ENCODE assay signal across 19 cellular contexts in genomic region chr1:212396638-212397037, GRCh38. TPM values are rescaled to one million over a fixed set of nuclear protein-coding genes. Genes with fewer than 3 reads are reported as not detected.
DNase-seq lines count a peak whose midpoint lies in the region; ATAC-seq, FAIRE-seq and TF ChIP-seq lines count a peak whose summit lies in the region.
"Had no signal": no experiment of that assay in that cellular context is flagged by ENCODE, and none has a peak within 500 bp of the region (broad histone marks: within the 10 kb centered on the region; RNA-seq: fewer than 3 reads in every experiment).

No MANE protein-coding gene starts in this region.

- ATAC-seq in GM12878 (no peak), GM21786 (IDR thresholded peaks at IDR 0.05; ENCODE audit: unreplicated experiment) (no peak)
- ATAC-seq: T-helper 17 cell had no signal

- in situ Hi-C loops in Caki2 (cut with HindIII; ENCODE audit: low pct_unique_long_range_greater_than_20kb, low sequenced_read_pairs), result no loop called here
- in situ Hi-C loops in GM23248 (cut with MboI), result no loop called here
- in situ Hi-C loops in GM12878 (cut with MboI), result no loop called here

- no peak for TF ChIP-seq CTCF in GM12878 (IDR thresholded peaks at IDR 0.05 in 2 of 3, conservative IDR thresholded peaks at IDR 0.05 in 1 of 3; ENCODE audit: control insufficient read depth in 2 of 3, extremely low read depth in 1 of 3, insufficient read depth in 1 of 3, low read depth in 3 of 3, low read length in 3 of 3)

- POLR2A ChIA-PET in GM12878 (lab: Charles Lee), result no interaction called here

- H3K9me3 ChIP-seq in GM23248 (ENCODE audit: low read depth), result no peaks in the 10 kb centered on the region
- peaks cover 9% of the 10 kb centered on the region for H3K9me3 ChIP-seq in GM12878 (replicated peaks; ENCODE audit: control insufficient read depth, insufficient read depth, low read length)
- no peaks in the 10 kb centered on the region for H3K9me3 ChIP-seq in small intestine (ENCODE audit: control insufficient read depth, low read depth)

- no peaks in the 10 kb centered on the region for H3K36me3 ChIP-seq in GM23248 (ENCODE audit: low read depth)
- H3K36me3 ChIP-seq in GM12878 (ENCODE audit: control insufficient read depth in 2 of 2, insufficient read depth in 2 of 2, low read length in 1 of 2), result peaks cover 0 to 2% of the 10 kb centered on the region in 2 experiments; a peak in 1 of 4 replicates
- H3K36me3 ChIP-seq in small intestine (ENCODE audit: control insufficient read depth in 2 of 2, insufficient read depth in 2 of 2, low read length in 2 of 2), result no peaks in the 10 kb centered on the region

- no peaks in the 10 kb centered on the region for H3K4me1 ChIP-seq in GM23248 (ENCODE audit: insufficient read depth)
- H3K4me1 ChIP-seq in GM12878 (ENCODE audit: control insufficient read depth, insufficient read depth, low read length), result no peaks in the 10 kb centered on the region
- H3K4me1 ChIP-seq in small intestine (ENCODE audit: control insufficient read depth in 2 of 2, insufficient read depth in 1 of 2, low read depth in 1 of 2, low read length in 1 of 2), result no peaks in the 10 kb centered on the region
- H3K4me1 ChIP-seq: Caco-2 had no signal

- TF ChIP-seq EP300 in GM12878 (IDR thresholded peaks at IDR 0.05; ENCODE audit: borderline replicate concordance in 1 of 2, control insufficient read depth in 1 of 2, low read depth in 2 of 2, low read length in 2 of 2), result no peak

- H4K20me1 ChIP-seq in GM23248 (ENCODE audit: insufficient read depth) (no peaks in the 10 kb centered on the region), GM12878 (ENCODE audit: control insufficient read depth, insufficient read depth) (no peaks in the 10 kb centered on the region)

- H3K79me2 ChIP-seq in GM23248 (ENCODE audit: insufficient read depth) (no peaks in the 10 kb centered on the region), GM12878 (ENCODE audit: control insufficient read depth, insufficient read depth, low read length) (no peaks in the 10 kb centered on the region)

- intact Hi-C loops in GM12878 (cut with micrococcal nuclease; ENCODE audit: unreplicated experiment), result no loop called here

- no peak overlapping the region for H2AFZ ChIP-seq in GM23248
- no peak overlapping the region for H2AFZ ChIP-seq in GM12878 (ENCODE audit: control insufficient read depth, low read depth, low read length)

- H3K4me3 ChIP-seq in GM23248 (no peak overlapping the region), GM12878 (no peak overlapping the region), small intestine (ENCODE audit: low read depth in 1 of 2, low read length in 2 of 2) (no peak overlapping the region)

- H3K9ac ChIP-seq in GM23248 (no peak overlapping the region), GM12878 (ENCODE audit: control insufficient read depth, insufficient read depth, low read length) (no peak overlapping the region)

- no peaks in the 10 kb centered on the region for H3K9me2 ChIP-seq in GM23248 (ENCODE audit: insufficient read depth)

- no peak for TF ChIP-seq RAD21 in GM12878 (IDR thresholded peaks at IDR 0.05; ENCODE audit: insufficient read depth, low read depth, low read length)

- SMC1A ChIA-PET in GM12878 (lab: Charles Lee; ENCODE audit: uncharacterized antibody, unreplicated experiment), result interaction anchor here (1.4 kb wide), 1 partner anchor 14 kb away, joined by 5 read pairs; no protein-coding TSS in a partner anchor

- TF ChIP-seq POLR2A in GM12878 (IDR thresholded peaks at IDR 0.05; ENCODE audit: low read depth, low read length), result no peak

- no TSS peak for BruUV-seq in GM12878 (replicated peaks; lab: Mats Ljungman, UMichigan)

- RAD21 ChIA-PET in GM12878 (lab: Charles Lee; ENCODE audit: unreplicated experiment), result no interaction called here

- no peaks in the 10 kb centered on the region for H3F3A ChIP-seq in GM23248 (ENCODE audit: insufficient read depth)

- no peaks in the 10 kb centered on the region for H3K27me3 ChIP-seq in GM23248 (replicated peaks; ENCODE audit: insufficient read depth)
- no peaks in the 10 kb centered on the region for H3K27me3 ChIP-seq in GM12878 (replicated peaks in 1 of 2; ENCODE audit: control insufficient read depth in 2 of 2, insufficient read depth in 2 of 2, low read length in 1 of 2)
- H3K27me3 ChIP-seq in small intestine (ENCODE audit: control insufficient read depth in 2 of 2, insufficient read depth in 2 of 2, low read length in 2 of 2), result no peaks in the 10 kb centered on the region

- peak; percentile 26 for DNase-seq in Caki2 (ENCODE audit: low read depth)
- DNase-seq in GM23248, result peak; percentile 9
- peak; percentile 12 for DNase-seq in OCI-M1 (lab: John Stamatoyannopoulos, UW)
- DNase-seq in GM12878 (ENCODE audit: low read depth, low spot score), result no peak
- no peak for DNase-seq in NCI-H187 treated with DMSO at 0.1 percent for 48 hours (lab: John Stamatoyannopoulos, UW)
- DNase-seq in small intestine, result no peak
- DNase-seq: Caco-2, DMS79, IMR-90, MV-4-11, NCI-H1436, NCI-H2029 treated with DMSO at 0.1 percent for 48 hours, NCI-H524, RPMI8226, SIG-M5, T-helper 17 cell had no signal

- H3K4me2 ChIP-seq in GM23248 (ENCODE audit: unreplicated experiment) (no peak overlapping the region), GM12878 (ENCODE audit: control insufficient read depth, insufficient read depth) (no peak overlapping the region)

- WGBS in GM23248 (ENCODE audit: low coverage in 1 of 2, low lambda C conversion rate in 2 of 2, missing lambda C conversion rate in 2 of 2), 2 experiments, result 95 to 97% methylated on average over 3 of the region's 3 CpGs
- WGBS in GM12878 (ENCODE audit: insufficient coverage, insufficient replicate concordance, low lambda C conversion rate, missing lambda C conversion rate), result 100% methylated on average over 3 of the region's 3 CpGs
- WGBS in small intestine, 3 donors, result 96 to 98% (median 98%) methylated on average over 3 of the region's 3 CpGs

- CTCF ChIA-PET in GM12878 (lab: Yijun Ruan, JAX), result interaction anchor here (0.5 to 0.9 kb wide), 2 partner anchors 9 to 59 kb away, joined by 3 to 4 read pairs; no protein-coding TSS in a partner anchor

- no peak for FAIRE-seq in GM12878 (lab: Jason Lieb, UNC)
- no peak for FAIRE-seq in small intestine (lab: Jason Lieb, UNC)
- FAIRE-seq: GM18507, H1 had no signal

- H3K27ac ChIP-seq in GM23248 (no peak overlapping the region), GM12878 (ENCODE audit: control insufficient read depth, insufficient read depth) (no peak overlapping the region), small intestine (ENCODE audit: low read depth in 1 of 2, low read length in 1 of 2) (no peak overlapping the region)

TF ChIP-seq in GM12878, 131 proteins besides CTCF, POLR2A, EP300 and RAD21 (continues in another document):
- peak; percentile 97 for TF ChIP-seq CBX5 (IDR thresholded peaks at IDR 0.05; ENCODE audit: low read depth)
- no peak for TF ChIP-seq NFYA (IDR thresholded peaks at IDR 0.05; ENCODE audit: borderline replicate concordance, low read depth, low read length)

RNA-seq across cellular contexts. Expression of gene PACC1, which starts 18.0 kb away (rescaled TPM):
- 8.4 and 14.8 TPM in 2 replicates for total RNA-seq in Caki2 (2014; rRNA removed; shearing (Covaris generic); ENCODE audit: low replicate concordance)
- 4.4 and 6.9 TPM in 2 replicates for total RNA-seq in GM23248 (2014; rRNA removed; shearing (Covaris generic))
- 4.7 and 5.4 TPM in 2 replicates for polyA plus RNA-seq in GM23248 (2016; fragmentation: Nextera tagmentation; extraction: Ambion mirVana)
- 37.7 and 40.3 TPM in 2 replicates for total RNA-seq in GM12878 (2013; cell fraction: nucleolus; rRNA removed)
- total RNA-seq in GM12878 (2014; rRNA removed), result 20.7 and 22.3 TPM in 2 replicates
- 20.7 and 22.1 TPM in 2 replicates for total RNA-seq in GM12878 (2014; rRNA removed; fragmentation: Illumina TruSeq; extraction: Trizol)
- total RNA-seq in GM12878 (2021), result 21.0 and 25.9 TPM in 2 replicates
- polyA plus RNA-seq in GM12878 (2011; ENCODE audit: low read depth), result 4.2 TPM
- 25.1 and 29.7 TPM in 2 replicates for polyA plus RNA-seq in GM12878 (2011; rRNA removed)
- polyA plus RNA-seq in GM12878 (2011; cell fraction: cytosol; rRNA removed), result 37.9 and 45.4 TPM in 2 replicates
- polyA plus RNA-seq in GM12878 (2011; cell fraction: nucleus; rRNA removed), result 33.3 and 33.7 TPM in 2 replicates
- 6.9 and 8.4 TPM in 2 replicates for polyA plus RNA-seq in GM12878 (2012)
- polyA plus RNA-seq in GM12878 (2014; fragmentation: Illumina TruSeq; extraction: Trizol), result 17.8 and 18.0 TPM in 2 replicates
- polyA plus RNA-seq in GM12878 (2014; fragmentation: Nextera tagmentation; extraction: Ambion mirVana), result 10 to 100 TPM; 16.1 to 17.2 TPM
- 21.2 and 25.2 TPM in 2 replicates for polyA plus RNA-seq in GM12878 (2014; rRNA removed)
- 10 to 100 TPM; 16.7 to 18.0 TPM for polyA plus RNA-seq in GM12878 (2016; fragmentation: Nextera tagmentation; extraction: Ambion mirVana)
- polyA minus RNA-seq in GM12878 (2011; rRNA and poly(A)+ RNA removed), result 50.9 and 59.4 TPM in 2 replicates
- polyA minus RNA-seq in GM12878 (2011; cell fraction: cytosol; rRNA and poly(A)+ RNA removed), result 18.0 and 20.0 TPM in 2 replicates
- 19.0 and 38.4 TPM in 2 replicates for polyA minus RNA-seq in GM12878 (2011; cell fraction: nucleus; rRNA and poly(A)+ RNA removed)
- 1 to 10 TPM in 2 of 3 donors, under 1 TPM in 1; 0.67 to 4.1 (median 1.1) TPM for polyA plus RNA-seq in small intestine

RNA-seq across cellular contexts. Expression of gene NENF, which starts 36.1 kb away (rescaled TPM):
- 140 and 163 TPM in 2 replicates for total RNA-seq in Caki2 (2014; rRNA removed; shearing (Covaris generic); ENCODE audit: low replicate concordance)
- 63.2 and 86.9 TPM in 2 replicates for total RNA-seq in GM23248 (2014; rRNA removed; shearing (Covaris generic))
- polyA plus RNA-seq in GM23248 (2016; fragmentation: Nextera tagmentation; extraction: Ambion mirVana), result 160 and 162 TPM in 2 replicates
- total RNA-seq in GM12878 (2013; cell fraction: nucleolus; rRNA removed), result 12.1 and 13.1 TPM in 2 replicates
- 47.2 and 52.1 TPM in 2 replicates for total RNA-seq in GM12878 (2014; rRNA removed)
- total RNA-seq in GM12878 (2014; rRNA removed; fragmentation: Illumina TruSeq; extraction: Trizol), result 38.7 and 39.4 TPM in 2 replicates
- total RNA-seq in GM12878 (2021), result 49.1 and 49.4 TPM in 2 replicates
- 41.5 TPM for polyA plus RNA-seq in GM12878 (2011; ENCODE audit: low read depth)
- polyA plus RNA-seq in GM12878 (2011; rRNA removed), result 37.6 and 46.0 TPM in 2 replicates
- polyA plus RNA-seq in GM12878 (2011; cell fraction: cytosol; rRNA removed), result 35.5 and 41.4 TPM in 2 replicates
- 10.9 and 13.3 TPM in 2 replicates for polyA plus RNA-seq in GM12878 (2011; cell fraction: nucleus; rRNA removed)
- polyA plus RNA-seq in GM12878 (2012), result 44.1 and 53.3 TPM in 2 replicates
- polyA plus RNA-seq in GM12878 (2014; fragmentation: Illumina TruSeq; extraction: Trizol), result 35.5 and 37.1 TPM in 2 replicates
- 10 to 100 TPM in 1 of 2 experiments, 1 to 10 TPM in 1; 5.1 to 19.3 TPM for polyA plus RNA-seq in GM12878 (2014; fragmentation: Nextera tagmentation; extraction: Ambion mirVana)
- 53.0 and 54.2 TPM in 2 replicates for polyA plus RNA-seq in GM12878 (2014; rRNA removed)
- polyA plus RNA-seq in GM12878 (2016; fragmentation: Nextera tagmentation; extraction: Ambion mirVana), result 10 to 100 TPM; 10.8 to 83.4 TPM
- 9.2 and 15.1 TPM in 2 replicates for polyA minus RNA-seq in GM12878 (2011; rRNA and poly(A)+ RNA removed)
- polyA minus RNA-seq in GM12878 (2011; cell fraction: cytosol; rRNA and poly(A)+ RNA removed), result 6.0 and 6.1 TPM in 2 replicates
- 1.9 and 2.2 TPM in 2 replicates for polyA minus RNA-seq in GM12878 (2011; cell fraction: nucleus; rRNA and poly(A)+ RNA removed)
- polyA plus RNA-seq in small intestine, result 10 to 100 TPM; 17.7 to 62.6 (median 36.5) TPM

Comparison
In these comparisons a context has a peak if more than half of its experiments do, and no peak if none do; other contexts are left out.
1. DNase-seq: peak in Caki2 (single experiment), GM23248 (single experiment) and OCI-M1 (single experiment); none in GM12878 (single experiment), NCI-H187 treated with DMSO at 0.1 percent for 48 hours (single experiment) and small intestine (single experiment).